ENCODE assay signal across 1 cellular context in genomic region chr20:58388028-58388601, GRCh38.
TF ChIP-seq lines count a peak whose summit lies in the region.

No MANE protein-coding gene starts in this region.

TF ChIP-seq in GM23338, 12 proteins besides CTCF, POLR2A, EP300 and RAD21 (continued from another document):
- TF ChIP-seq ZNF462 (CRISPR knock-in tag; IDR thresholded peaks at IDR 0.05) (no peak), ZNF331 (CRISPR knock-in tag; IDR thresholded peaks at IDR 0.05; ENCODE audit: low read depth) (no peak)
